21 cellular contexts compared by ENCODE assay signal in genomic region chr15:40300771-40301170, GRCh38. TPM values are rescaled to one million over a fixed set of nuclear protein-coding genes. Genes with fewer than 3 reads are reported as not detected.
DNase-seq lines count a peak whose midpoint lies in the region; ATAC-seq, FAIRE-seq and TF ChIP-seq lines count a peak whose summit lies in the region.
"Had no signal": no experiment of that assay in that cellular context is flagged by ENCODE, and none has a peak within 500 bp of the region (broad histone marks: within the 10 kb centered on the region; RNA-seq: fewer than 3 reads in every experiment).

No MANE protein-coding gene starts in this region.

- DNase-seq in left ventricle myocardium inferior (no peak), Right ventricle myocardium superior (no peak), RWPE2 (ENCODE audit: low spot score) (peak; percentile 15), DMS153 treated with DMSO at 0.1 percent for 48 hours (lab: John Stamatoyannopoulos, UW; ENCODE audit: unreplicated experiment) (no peak), GM12891 (ENCODE audit: insufficient read length, low spot score) (no peak), AG08395 (ENCODE audit: low spot score) (no peak)
- DNase-seq: CD4-positive, alpha-beta memory T cell; DMS153; DMS79 treated with DMSO at 0.1 percent for 48 hours; GF-D8; GM23248; HFFc6; IMR-90; KBM-7 had no signal

- ATAC-seq in Right ventricle myocardium superior (ENCODE audit: poor library complexity): no peak
- ATAC-seq in RWPE2 (ENCODE audit: low read depth): no peak
- ATAC-seq: HCT116 had no signal

- H3K4me3 ChIP-seq in left ventricle myocardium inferior (no peak overlapping the region), RWPE2 (ENCODE audit: severe bottlenecking) (no peak overlapping the region), mesodermal cell (ENCODE audit: extremely low read depth, insufficient read depth, low read length, poor library complexity, severe bottlenecking) (no peak overlapping the region)
- H3K4me3 ChIP-seq: GM23248 had no signal

- intact Hi-C loops in left ventricle myocardium inferior (cut with micrococcal nuclease) (no loop called here), Right ventricle myocardium superior (cut with DNase I) (no loop called here)

- TF ChIP-seq CTCF in left ventricle myocardium inferior (IDR thresholded peaks at IDR 0.05; ENCODE audit: borderline replicate concordance) (no peak), RWPE2 (IDR thresholded peaks at IDR 0.05; ENCODE audit: poor library complexity, severe bottlenecking) (no peak)

- no peak for FAIRE-seq in GM12891 (lab: Jason Lieb, UNC)
- FAIRE-seq: H54, HTR-8/SVneo had no signal

- no peak for TF ChIP-seq POLR2A in GM12891 (IDR thresholded peaks at IDR 0.05; ENCODE audit: low read depth, low read length)

- H3K9me3 ChIP-seq in left ventricle myocardium inferior (replicated peaks): peaks cover 21% of the 10 kb centered on the region
- H3K9me3 ChIP-seq in RWPE2 (ENCODE audit: severe bottlenecking): peaks cover 4% of the 10 kb centered on the region
- H3K9me3 ChIP-seq in mesodermal cell (ENCODE audit: control insufficient read depth, low read length): peaks cover 11% of the 10 kb centered on the region
- H3K9me3 ChIP-seq: BE2C had no signal

- H3K27ac ChIP-seq in left ventricle myocardium inferior (replicated peaks) (peak overlapping the region; percentile 43), RWPE2 (ENCODE audit: poor library complexity, severe bottlenecking) (no peak overlapping the region), mesodermal cell (ENCODE audit: low read depth, low read length, severe bottlenecking) (peak overlapping the region; percentile 85)
- H3K27ac ChIP-seq: GM23248 had no signal

- peaks cover 5% of the 10 kb centered on the region for H3K27me3 ChIP-seq in left ventricle myocardium inferior (ENCODE audit: low read depth)
- H3K27me3 ChIP-seq in RWPE2 (ENCODE audit: insufficient read depth, poor library complexity, severe bottlenecking): no peaks in the 10 kb centered on the region
- H3K27me3 ChIP-seq: BE2C had no signal

- H3K4me1 ChIP-seq in left ventricle myocardium inferior (peaks cover 28% of the 10 kb centered on the region), RWPE2 (ENCODE audit: insufficient read depth, poor library complexity, severe bottlenecking) (no peaks in the 10 kb centered on the region), mesodermal cell (ENCODE audit: control insufficient read depth, insufficient read depth, low read length, poor library complexity, severe bottlenecking) (peaks cover 13% of the 10 kb centered on the region)

- 80% methylated on average over 1 of the region's 2 CpGs; no CpG with 5 or more reads in 1 of the 2 experiments for WGBS in mesodermal cell (ENCODE audit: insufficient coverage in 2 of 2), 2 experiments

- H3K36me3 ChIP-seq in left ventricle myocardium inferior (no peaks in the 10 kb centered on the region), RWPE2 (ENCODE audit: low read depth) (no peaks in the 10 kb centered on the region), mesodermal cell (ENCODE audit: control insufficient read depth, insufficient read depth, low read length) (peaks cover 19% of the 10 kb centered on the region)
- H3K36me3 ChIP-seq: BE2C had no signal

TF ChIP-seq in GM12891, 5 proteins besides CTCF, POLR2A, EP300 and RAD21:
- no peak for TF ChIP-seq POLR2AphosphoS5 (IDR thresholded peaks at IDR 0.05; ENCODE audit: low read depth, low read length)
- TF ChIP-seq PAX5 (IDR thresholded peaks at IDR 0.05; ENCODE audit: insufficient read depth, low read length, severe bottlenecking): no peak

RNA-seq across cellular contexts. Expression of gene PLCB2, which starts 7.0 kb away (rescaled TPM):
- 8.5 TPM for total RNA-seq in left ventricle myocardium inferior
- 7.7 TPM for total RNA-seq in Right ventricle myocardium superior
- 32.5 TPM for polyA plus RNA-seq in mesodermal cell (2013, experiment 1 of 2)
- polyA plus RNA-seq in mesodermal cell (2013, experiment 2 of 2): 19.1 TPM
- polyA plus RNA-seq in GM12891 (2012; ENCODE audit: low read depth, missing spikeins): 22.2 TPM
- total RNA-seq: A172 had no signal

RNA-seq across cellular contexts. Expression of gene ANKRD63, which starts 17.9 kb away (rescaled TPM):
- not detected for total RNA-seq in left ventricle myocardium inferior
- total RNA-seq in Right ventricle myocardium superior: 0.65 TPM
- 1.1 TPM for polyA plus RNA-seq in mesodermal cell (2013, experiment 1 of 2)
- polyA plus RNA-seq in mesodermal cell (2013, experiment 2 of 2): 0.30 TPM
- polyA plus RNA-seq in GM12891 (2012; ENCODE audit: low read depth, missing spikeins): not detected
- total RNA-seq: A172; CD4-positive, alpha-beta memory T cell; GM23248; HFFc6; IMR-90 had no signal
- polyA plus RNA-seq: CD14-positive monocyte; CD4-positive, alpha-beta memory T cell; GM23248; IMR-90 had no signal

RNA-seq across cellular contexts. Expression of gene INAFM2, which starts 22.7 kb away (rescaled TPM):
- total RNA-seq in left ventricle myocardium inferior (52.7 TPM), Right ventricle myocardium superior (56.2 TPM)
- 23.6 TPM for polyA plus RNA-seq in mesodermal cell (2013, experiment 1 of 2)
- 24.0 TPM for polyA plus RNA-seq in mesodermal cell (2013, experiment 2 of 2)
- polyA plus RNA-seq in GM12891 (2012; ENCODE audit: low read depth, missing spikeins): 3.0 TPM

RNA-seq across cellular contexts. Expression of gene CCDC9B, which starts 40.0 kb away (rescaled TPM):
- 155 TPM for total RNA-seq in left ventricle myocardium inferior
- 155 TPM for total RNA-seq in Right ventricle myocardium superior
- 0.48 TPM for polyA plus RNA-seq in mesodermal cell (2013, experiment 1 of 2)
- polyA plus RNA-seq in mesodermal cell (2013, experiment 2 of 2): 0.46 TPM
- polyA plus RNA-seq in GM12891 (2012; ENCODE audit: low read depth, missing spikeins): 0.06 TPM

RNA-seq across cellular contexts. Expression of gene PHGR1, which starts 50.1 kb away (rescaled TPM):
- total RNA-seq in left ventricle myocardium inferior: not detected
- total RNA-seq in Right ventricle myocardium superior: not detected
- polyA plus RNA-seq in mesodermal cell (2013, experiment 1 of 2): not detected
- not detected for polyA plus RNA-seq in mesodermal cell (2013, experiment 2 of 2)
- not detected for polyA plus RNA-seq in GM12891 (2012; ENCODE audit: low read depth, missing spikeins)
- total RNA-seq: A172; CD4-positive, alpha-beta memory T cell; GM23248; HFFc6; IMR-90 had no signal
- polyA plus RNA-seq: CD14-positive monocyte; CD4-positive, alpha-beta memory T cell; GM23248; IMR-90 had no signal
